In genomic region chr6:53529324-53530036, GRCh38 we compare ENCODE assay signal across 13 cellular contexts. TPM values are rescaled to one million over a fixed set of nuclear protein-coding genes. Genes with fewer than 3 reads are reported as not detected.
A peak's percentile ranks its signal among the peaks of the same experiment; 100 is the strongest.
DNase-seq lines count a peak whose midpoint lies in the region; ATAC-seq, FAIRE-seq and TF ChIP-seq lines count a peak whose summit lies in the region.
"Had no signal": no experiment of that assay in that cellular context is flagged by ENCODE, and none has a peak within 500 bp of the region (broad histone marks: within the 10 kb centered on the region; RNA-seq: fewer than 3 reads in every experiment).

No MANE protein-coding gene starts in this region.

- no peak overlapping the region for H2AFZ ChIP-seq in astrocyte (ENCODE audit: low read depth, low read length)

- no peaks in the 10 kb centered on the region for H3K9me3 Mint-ChIP-seq in activated CD4-positive, alpha-beta T cell treated with anti-CD3 and anti-CD28 coated beads for 36 hours (ENCODE audit: low read depth)
- H3K9me3 Mint-ChIP-seq in astrocyte (ENCODE audit: unreplicated experiment) = no peaks in the 10 kb centered on the region
- H3K9me3 Mint-ChIP-seq: activated naive CD4-positive, alpha-beta T cell treated with anti-CD3 and anti-CD28 coated beads for 36 hours; brain; CD8-positive, alpha-beta memory T cell had no signal

- no peaks in the 10 kb centered on the region for H3K36me3 ChIP-seq in astrocyte (ENCODE audit: insufficient read depth, low read length)
- no peaks in the 10 kb centered on the region for H3K36me3 ChIP-seq in iPS-20b (ENCODE audit: insufficient read depth, low read depth, low read length)
- H3K36me3 ChIP-seq in stomach smooth muscle (ENCODE audit: control insufficient read depth in 2 of 2, insufficient read depth in 2 of 2, low read length in 2 of 2) = no peaks in the 10 kb centered on the region
- H3K36me3 ChIP-seq in Peyer's patch = no peaks in the 10 kb centered on the region
- H3K36me3 ChIP-seq: stomach had no signal

- no peaks in the 10 kb centered on the region for H4K20me1 ChIP-seq in astrocyte (ENCODE audit: insufficient read depth, low read length)

- peak; percentile 72 for ATAC-seq in activated CD4-positive, alpha-beta T cell treated with anti-CD3 and anti-CD28 coated beads for 36 hours

- POLR2A ChIA-PET in activated CD4-positive, alpha-beta T cell treated with anti-CD3 and anti-CD28 coated beads for 36 hours (lab: Charles Lee) = no interaction called here

- H3K27ac Mint-ChIP-seq in activated CD4-positive, alpha-beta T cell treated with anti-CD3 and anti-CD28 coated beads for 36 hours = no peak overlapping the region
- H3K27ac Mint-ChIP-seq in astrocyte (ENCODE audit: unreplicated experiment) = peak overlapping the region; percentile 92
- H3K27ac Mint-ChIP-seq: activated naive CD4-positive, alpha-beta T cell treated with anti-CD3 and anti-CD28 coated beads for 36 hours had no signal

- intact Hi-C loops in activated CD4-positive, alpha-beta T cell treated with anti-CD3 and anti-CD28 coated beads for 36 hours (cut with DNase I, micrococcal nuclease) = no loop called here

- H3K4me1 Mint-ChIP-seq in activated CD4-positive, alpha-beta T cell treated with anti-CD3 and anti-CD28 coated beads for 36 hours = peaks cover 34% of the 10 kb centered on the region
- H3K4me1 Mint-ChIP-seq in astrocyte (ENCODE audit: low read depth, unreplicated experiment) = peaks cover 65% of the 10 kb centered on the region

- no peak overlapping the region for H3K9ac ChIP-seq in astrocyte (ENCODE audit: low read length)
- peak overlapping the region; percentile 65; the same call in 1 of the 2 replicates for H3K9ac ChIP-seq in iPS-20b (ENCODE audit: low read depth, low read length)
- H3K9ac ChIP-seq in stomach smooth muscle (ENCODE audit: low read length in 2 of 2) = no peak overlapping the region

- no peak overlapping the region for H3K4me3 Mint-ChIP-seq in activated CD4-positive, alpha-beta T cell treated with anti-CD3 and anti-CD28 coated beads for 36 hours
- no peak overlapping the region for H3K4me3 Mint-ChIP-seq in astrocyte (ENCODE audit: unreplicated experiment)
- H3K4me3 Mint-ChIP-seq: activated naive CD4-positive, alpha-beta T cell treated with anti-CD3 and anti-CD28 coated beads for 36 hours had no signal

- H3K4me3 ChIP-seq in astrocyte (ENCODE audit: insufficient read depth, low read depth, low read length) (no peak overlapping the region), iPS-20b (ENCODE audit: low read length) (no peak overlapping the region), stomach smooth muscle (ENCODE audit: low read length in 2 of 2) (peak overlapping the region in 1 of 2 donors; percentile 3), Peyer's patch (no peak overlapping the region)
- H3K4me3 ChIP-seq: stomach had no signal

- H3K4me1 ChIP-seq in astrocyte (ENCODE audit: insufficient read depth, low read length) (peaks cover 17% of the 10 kb centered on the region), iPS-20b (ENCODE audit: insufficient read depth, low read length) (peaks cover 71% of the 10 kb centered on the region), stomach smooth muscle (ENCODE audit: control insufficient read depth, insufficient read depth, low read length) (peaks cover 40% of the 10 kb centered on the region), Peyer's patch (peaks cover 0 to 30% (median 0%) of the 10 kb centered on the region in 4 donors)

- no peaks in the 10 kb centered on the region for H3K9me3 ChIP-seq in astrocyte (ENCODE audit: insufficient read depth, low read depth, low read length)
- no peaks in the 10 kb centered on the region for H3K9me3 ChIP-seq in iPS-20b (ENCODE audit: insufficient read depth, low read depth, low read length)
- H3K9me3 ChIP-seq in stomach smooth muscle (ENCODE audit: control insufficient read depth in 2 of 2, low read length in 2 of 2) = no peaks in the 10 kb centered on the region
- H3K9me3 ChIP-seq in Peyer's patch = no peaks in the 10 kb centered on the region
- H3K9me3 ChIP-seq: stomach had no signal

- no peak overlapping the region for H3K27ac ChIP-seq in astrocyte (ENCODE audit: low read depth, low read length)
- peak overlapping the region; percentile 35 for H3K27ac ChIP-seq in iPS-20b (ENCODE audit: low read length)
- peak overlapping the region; percentile 55 for H3K27ac ChIP-seq in stomach smooth muscle (ENCODE audit: low read length)
- H3K27ac ChIP-seq in Peyer's patch = no peak overlapping the region

- H3K27me3 ChIP-seq in astrocyte (ENCODE audit: insufficient read depth, low read length) = no peaks in the 10 kb centered on the region
- H3K27me3 ChIP-seq in iPS-20b (ENCODE audit: insufficient read depth, low read length) = no peaks in the 10 kb centered on the region
- no peaks in the 10 kb centered on the region for H3K27me3 ChIP-seq in stomach smooth muscle (ENCODE audit: control insufficient read depth in 1 of 2, insufficient read depth in 2 of 2, low read length in 2 of 2)
- H3K27me3 ChIP-seq in Peyer's patch = no peaks in the 10 kb centered on the region
- H3K27me3 ChIP-seq: stomach had no signal

- no peak for DNase-seq in activated CD4-positive, alpha-beta T cell treated with anti-CD3 and anti-CD28 coated beads for 36 hours
- DNase-seq in activated CD4-positive, alpha-beta T cell treated with anti-CD3 and anti-CD28 coated beads, Interleukin-2, amount 50 U/mL, for 1 hour = no peak
- DNase-seq in astrocyte (ENCODE audit: low read depth) (no peak), Peyer's patch (no peak), NCI-H2107 treated with DMSO at 0.1 percent for 48 hours (lab: John Stamatoyannopoulos, UW; ENCODE audit: unreplicated experiment) (no peak)
- no peak for DNase-seq in activated naive CD4-positive, alpha-beta T cell treated with anti-CD3 and anti-CD28 coated beads, Interleukin-2, amount 50 U/mL, for 16 hours
- DNase-seq: activated naive CD4-positive, alpha-beta T cell treated with anti-CD3 and anti-CD28 coated beads for 36 hours; CD8-positive, alpha-beta memory T cell; stomach had no signal

- no peak overlapping the region for H3K4me2 ChIP-seq in astrocyte (ENCODE audit: low read length)

- TF ChIP-seq POLR2A in Peyer's patch (IDR thresholded peaks at IDR 0.05) = no peak

- peaks cover 34% of the 10 kb centered on the region for H3K79me2 ChIP-seq in astrocyte (ENCODE audit: insufficient read depth, low read length)

- no peaks in the 10 kb centered on the region for H3K27me3 Mint-ChIP-seq in activated CD4-positive, alpha-beta T cell treated with anti-CD3 and anti-CD28 coated beads for 36 hours
- no peaks in the 10 kb centered on the region for H3K27me3 Mint-ChIP-seq in astrocyte (ENCODE audit: low read depth, unreplicated experiment)
- H3K27me3 Mint-ChIP-seq: CD8-positive, alpha-beta memory T cell had no signal

- TF ChIP-seq CTCF in astrocyte (IDR thresholded peaks at IDR 0.05; ENCODE audit: insufficient read depth, low read depth, low read length) = no peak
- no peak for TF ChIP-seq CTCF in Peyer's patch (IDR thresholded peaks at IDR 0.05)

- CTCF ChIA-PET in activated CD4-positive, alpha-beta T cell treated with anti-CD3 and anti-CD28 coated beads for 36 hours (lab: Charles Lee) = interaction anchor here (1.0 kb wide), 1 partner anchor 41 kb away, joined by 3 read pairs; no protein-coding TSS in a partner anchor

- H3K36me3 Mint-ChIP-seq in activated CD4-positive, alpha-beta T cell treated with anti-CD3 and anti-CD28 coated beads for 36 hours (ENCODE audit: low read depth) = no peaks in the 10 kb centered on the region
- H3K36me3 Mint-ChIP-seq in astrocyte (ENCODE audit: low read depth, unreplicated experiment) = no peaks in the 10 kb centered on the region

- no peak for FAIRE-seq in astrocyte (lab: Jason Lieb, UNC)
- FAIRE-seq: GM12892 had no signal

RNA-seq across cellular contexts. Expression of gene GCLC, which starts 15.4 kb away (rescaled TPM):
- total RNA-seq in activated CD4-positive, alpha-beta T cell treated with anti-CD3 and anti-CD28 coated beads for 36 hours = 10 to 100 TPM; 18.2 to 23.5 TPM
- 26.9 and 31.6 TPM in 2 replicates for total RNA-seq in astrocyte
- 100 to 1,000 TPM in 3 of 4 donors, 10 to 100 TPM in 1; 77.5 to 143 (median 126) TPM for total RNA-seq in Peyer's patch

Comparison
In these comparisons a context has a peak if more than half of its experiments do, and no peak if none do; other contexts are left out.
1. H3K27ac ChIP-seq: peak in iPS-20b (single experiment) and stomach smooth muscle (single experiment); none in astrocyte (single experiment) and Peyer's patch (0 of 4).